In genomic region chr1:234620786-234621468, GRCh38 we compare ENCODE assay signal across 1 cellular context.
TF ChIP-seq lines count a peak whose summit lies in the region.

No MANE protein-coding gene starts in this region.

TF ChIP-seq in WTC11, 78 proteins besides CTCF, POLR2A, EP300 and RAD21 (continued from another document):
- TF ChIP-seq ATF3 (CRISPR knock-in tag; conservative IDR thresholded peaks at IDR 0.05), result no peak
- TF ChIP-seq GTF2I (CRISPR knock-in tag; conservative IDR thresholded peaks at IDR 0.05), result no peak
- no peak for TF ChIP-seq MYBL2 (CRISPR knock-in tag; IDR thresholded peaks at IDR 0.05)
- TF ChIP-seq SOX15 (CRISPR knock-in tag; IDR thresholded peaks at IDR 0.05), result no peak
